In genomic region chr11:72793452-72794367, GRCh38 we compare ENCODE assay signal across 8 cellular contexts. TPM values are rescaled to one million over a fixed set of nuclear protein-coding genes. Genes with fewer than 3 reads are reported as not detected.
A peak's percentile ranks its signal among the peaks of the same experiment; 100 is the strongest.
DNase-seq lines count a peak whose midpoint lies in the region; ATAC-seq and TF ChIP-seq lines count a peak whose summit lies in the region.

Gene STARD10 (minus strand): TSS chr11:72794047. CDS start chr11:72781181, 12,866 bp downstream.

- DNase-seq in GM13976 (ENCODE audit: low spot score) (peak; percentile 98), NCI-H146 treated with DMSO at 0.1 percent for 48 hours (lab: John Stamatoyannopoulos, UW; ENCODE audit: unreplicated experiment) (peak; percentile 89), amniotic stem cell (lab: John Stamatoyannopoulos, UW) (peak; percentile 95), left cardiac atrium (peak; percentile 97), progenitor cell of endocrine pancreas (ENCODE audit: low spot score, unreplicated experiment) (peak; percentile 91), ureter (ENCODE audit: low spot score) (peak; percentile 95)

- H3K27me3 Mint-ChIP-seq in progenitor cell of endocrine pancreas, result no peaks in the 10 kb centered on the region

- peak within 1 kb of the TSS; percentile 99 for H3K27ac Mint-ChIP-seq in progenitor cell of endocrine pancreas

- no peaks in the 10 kb centered on the region for H3K36me3 Mint-ChIP-seq in progenitor cell of endocrine pancreas (ENCODE audit: insufficient read depth)

- intact Hi-C loops in T-helper 1 cell treated with Interleukin-12 subunit alpha and Interleukin-12 subunit beta and Interleukin-4 antibody, amounts not matched to agents 30 ng/mL and 1 ng/mL, for 36 hours (cut with micrococcal nuclease), result loop anchor here (1.0 to 2.0 kb wide), 8 partner anchors 11 to 681 kb away; partner anchors contain the start of genes ANAPC15, ARAP1 and FCHSD2
- intact Hi-C loops in left cardiac atrium (cut with DNase I), result loop anchor here (1.0 to 5.0 kb wide), 2 partner anchors 66 to 68 kb away; no protein-coding TSS in a partner anchor

- ATAC-seq in HG02870 (IDR thresholded peaks at IDR 0.05; ENCODE audit: unreplicated experiment), result peak; percentile 83
- ATAC-seq in left cardiac atrium, result peak; percentile 96 to 97

- in situ Hi-C loops in GM13976 (cut with MboI; ENCODE audit: low sequenced_read_pairs, unreplicated experiment), result loop anchor here (10.0 kb wide), 1 partner anchor 69 kb away; no protein-coding TSS in a partner anchor

- H3K4me3 Mint-ChIP-seq in progenitor cell of endocrine pancreas (ENCODE audit: low read depth), result peak within 1 kb of the TSS; percentile 100

- no peaks in the 10 kb centered on the region for H3K9me3 Mint-ChIP-seq in progenitor cell of endocrine pancreas (ENCODE audit: low read depth)

- H3K4me1 Mint-ChIP-seq in progenitor cell of endocrine pancreas (ENCODE audit: low read depth), result peaks cover 12% of the 10 kb centered on the region

- peak; percentile 74 for TF ChIP-seq CTCF in GM13976 (IDR thresholded peaks at IDR 0.05; ENCODE audit: borderline replicate concordance, control extremely low read depth, extremely low read depth, insufficient read depth, missing control alignments)
- TF ChIP-seq CTCF in progenitor cell of endocrine pancreas (IDR thresholded peaks at IDR 0.05; ENCODE audit: unreplicated experiment), result peak; percentile 98

RNA-seq across cellular contexts. Expression of gene STARD10, which starts in this region (rescaled TPM):
- total RNA-seq in T-helper 1 cell treated with Interleukin-12 subunit alpha and Interleukin-12 subunit beta and Interleukin-4 antibody, amounts not matched to agents 30 ng/mL and 1 ng/mL, for 36 hours, result 47.9 and 48.1 TPM in 2 replicates
- total RNA-seq in left cardiac atrium (10 to 100 TPM; 87.4 to 93.9 TPM), progenitor cell of endocrine pancreas (212 and 220 TPM in 2 replicates), ureter (66.7 TPM)

Comparison
In these comparisons a context has a peak if more than half of its experiments do, and no peak if none do; other contexts are left out.
1. Peak in every context shown above with its lines: DNase-seq and ATAC-seq.